ENCODE assay signal across 1 cellular context in genomic region chr1:234611799-234612351, GRCh38.
TF ChIP-seq lines count a peak whose summit lies in the region.

No MANE protein-coding gene starts in this region.

TF ChIP-seq in HepG2, 621 proteins besides CTCF, POLR2A, EP300 and RAD21 (continued from another document and continues in another):
- TF ChIP-seq, protein P1, sequence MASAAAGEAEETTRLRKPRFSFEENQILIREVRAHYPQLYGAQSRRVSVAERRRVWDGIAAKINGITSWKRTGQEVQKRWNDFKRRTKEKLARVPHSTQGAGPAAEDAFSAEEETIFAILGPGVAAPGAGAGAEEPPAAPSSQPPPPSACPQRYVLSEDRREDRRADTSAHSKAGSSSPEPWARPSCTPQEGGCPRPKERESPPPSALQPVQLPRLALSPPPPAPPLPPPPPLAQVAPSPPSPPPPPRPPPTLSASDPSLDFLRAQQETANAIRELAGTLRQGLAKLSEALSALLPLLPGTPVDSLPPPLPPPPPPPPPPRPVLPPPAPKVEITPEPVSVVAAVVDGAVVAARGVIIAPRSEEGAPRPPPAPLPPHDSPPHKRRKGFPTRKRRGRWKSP (CRISPR knock-in tag; IDR thresholded peaks at IDR 0.05), result no peak
- TF ChIP-seq, protein P2, sequence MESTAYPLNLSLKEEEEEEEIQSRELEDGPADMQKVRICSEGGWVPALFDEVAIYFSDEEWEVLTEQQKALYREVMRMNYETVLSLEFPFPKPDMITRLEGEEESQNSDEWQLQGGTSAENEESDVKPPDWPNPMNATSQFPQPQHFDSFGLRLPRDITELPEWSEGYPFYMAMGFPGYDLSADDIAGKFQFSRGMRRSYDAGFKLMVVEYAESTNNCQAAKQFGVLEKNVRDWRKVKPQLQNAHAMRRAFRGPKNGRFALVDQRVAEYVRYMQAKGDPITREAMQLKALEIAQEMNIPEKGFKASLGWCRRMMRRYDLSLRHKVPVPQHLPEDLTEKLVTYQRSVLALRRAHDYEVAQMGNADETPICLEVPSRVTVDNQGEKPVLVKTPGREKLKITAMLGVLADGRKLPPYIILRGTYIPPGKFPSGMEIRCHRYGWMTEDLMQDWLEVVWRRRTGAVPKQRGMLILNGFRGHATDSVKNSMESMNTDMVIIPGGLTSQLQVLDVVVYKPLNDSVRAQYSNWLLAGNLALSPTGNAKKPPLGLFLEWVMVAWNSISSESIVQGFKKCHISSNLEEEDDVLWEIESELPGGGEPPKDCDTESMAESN (CRISPR knock-in tag; conservative IDR thresholded peaks at IDR 0.05), result no peak
- no peak; the same call in 1 of the 2 replicates for TF ChIP-seq MTA1 (CRISPR knock-in tag; IDR thresholded peaks at IDR 0.05; ENCODE audit: borderline replicate concordance)
- peak; percentile 18; the same call in 1 of the 2 replicates for TF ChIP-seq ZNF75D (CRISPR knock-in tag; IDR thresholded peaks at IDR 0.05; ENCODE audit: borderline replicate concordance)
- no peak for TF ChIP-seq LBX2 (CRISPR knock-in tag; IDR thresholded peaks at IDR 0.05; ENCODE audit: borderline replicate concordance)
- no peak for TF ChIP-seq ZBTB39 (CRISPR knock-in tag; IDR thresholded peaks at IDR 0.05)
- TF ChIP-seq, protein P3, sequence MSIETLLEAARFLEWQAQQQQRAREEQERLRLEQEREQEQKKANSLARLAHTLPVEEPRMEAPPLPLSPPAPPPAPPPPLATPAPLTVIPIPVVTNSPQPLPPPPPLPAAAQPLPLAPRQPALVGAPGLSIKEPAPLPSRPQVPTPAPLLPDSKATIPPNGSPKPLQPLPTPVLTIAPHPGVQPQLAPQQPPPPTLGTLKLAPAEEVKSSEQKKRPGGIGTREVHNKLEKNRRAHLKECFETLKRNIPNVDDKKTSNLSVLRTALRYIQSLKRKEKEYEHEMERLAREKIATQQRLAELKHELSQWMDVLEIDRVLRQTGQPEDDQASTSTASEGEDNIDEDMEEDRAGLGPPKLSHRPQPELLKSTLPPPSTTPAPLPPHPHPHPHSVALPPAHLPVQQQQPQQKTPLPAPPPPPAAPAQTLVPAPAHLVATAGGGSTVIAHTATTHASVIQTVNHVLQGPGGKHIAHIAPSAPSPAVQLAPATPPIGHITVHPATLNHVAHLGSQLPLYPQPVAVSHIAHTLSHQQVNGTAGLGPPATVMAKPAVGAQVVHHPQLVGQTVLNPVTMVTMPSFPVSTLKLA (IDR thresholded peaks at IDR 0.05), result no peak
- no peak for TF ChIP-seq TBX2 (CRISPR knock-in tag; IDR thresholded peaks at IDR 0.05; ENCODE audit: borderline replicate concordance)
- no peak for TF ChIP-seq MTA3 (CRISPR knock-in tag; IDR thresholded peaks at IDR 0.05)
- TF ChIP-seq MLX (CRISPR knock-in tag; IDR thresholded peaks at IDR 0.05), result no peak
- TF ChIP-seq POLR2AphosphoS5 (IDR thresholded peaks at IDR 0.05; ENCODE audit: low read depth, low read length), result peak; percentile 29
- TF ChIP-seq JUND (CRISPR knock-in tag; IDR thresholded peaks at IDR 0.05), result 0 out of 2 replicates have a peak, but pooled peaks have one; percentile 24
- TF ChIP-seq ZNF446 (CRISPR knock-in tag; IDR thresholded peaks at IDR 0.05), result 0 out of 2 replicates have a peak, but pooled peaks have one; percentile 11
- 0 out of 2 replicates have a peak, but pooled peaks have one; percentile 14 for TF ChIP-seq BRF2 (CRISPR knock-in tag; IDR thresholded peaks at IDR 0.05)
- TF ChIP-seq ZNF547 (CRISPR knock-in tag; IDR thresholded peaks at IDR 0.05), result no peak
- TF ChIP-seq NR1H2 (CRISPR knock-in tag; IDR thresholded peaks at IDR 0.05; ENCODE audit: borderline replicate concordance, low read depth), result no peak
- 0 out of 2 replicates have a peak, but pooled peaks have one; percentile 74 for TF ChIP-seq HOXA9 (CRISPR knock-in tag; IDR thresholded peaks at IDR 0.05; ENCODE audit: borderline replicate concordance)
- no peak for TF ChIP-seq SATB2 (CRISPR knock-in tag; IDR thresholded peaks at IDR 0.05)
- TF ChIP-seq, protein P4, sequence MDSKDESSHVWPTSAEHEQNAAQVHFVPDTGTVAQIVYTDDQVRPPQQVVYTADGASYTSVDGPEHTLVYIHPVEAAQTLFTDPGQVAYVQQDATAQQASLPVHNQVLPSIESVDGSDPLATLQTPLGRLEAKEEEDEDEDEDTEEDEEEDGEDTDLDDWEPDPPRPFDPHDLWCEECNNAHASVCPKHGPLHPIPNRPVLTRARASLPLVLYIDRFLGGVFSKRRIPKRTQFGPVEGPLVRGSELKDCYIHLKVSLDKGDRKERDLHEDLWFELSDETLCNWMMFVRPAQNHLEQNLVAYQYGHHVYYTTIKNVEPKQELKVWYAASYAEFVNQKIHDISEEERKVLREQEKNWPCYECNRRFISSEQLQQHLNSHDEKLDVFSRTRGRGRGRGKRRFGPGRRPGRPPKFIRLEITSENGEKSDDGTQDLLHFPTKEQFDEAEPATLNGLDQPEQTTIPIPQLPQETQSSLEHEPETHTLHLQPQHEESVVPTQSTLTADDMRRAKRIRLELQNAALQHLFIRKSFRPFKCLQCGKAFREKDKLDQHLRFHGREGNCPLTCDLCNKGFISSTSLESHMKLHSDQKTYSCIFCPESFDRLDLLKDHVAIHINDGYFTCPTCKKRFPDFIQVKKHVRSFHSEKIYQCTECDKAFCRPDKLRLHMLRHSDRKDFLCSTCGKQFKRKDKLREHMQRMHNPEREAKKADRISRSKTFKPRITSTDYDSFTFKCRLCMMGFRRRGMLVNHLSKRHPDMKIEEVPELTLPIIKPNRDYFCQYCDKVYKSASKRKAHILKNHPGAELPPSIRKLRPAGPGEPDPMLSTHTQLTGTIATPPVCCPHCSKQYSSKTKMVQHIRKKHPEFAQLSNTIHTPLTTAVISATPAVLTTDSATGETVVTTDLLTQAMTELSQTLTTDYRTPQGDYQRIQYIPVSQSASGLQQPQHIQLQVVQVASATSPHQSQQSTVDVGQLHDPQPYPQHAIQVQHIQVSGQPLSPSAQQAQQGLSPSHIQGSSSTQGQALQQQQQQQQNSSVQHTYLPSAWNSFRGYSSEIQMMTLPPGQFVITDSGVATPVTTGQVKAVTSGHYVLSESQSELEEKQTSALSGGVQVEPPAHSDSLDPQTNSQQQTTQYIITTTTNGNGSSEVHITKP (CRISPR knock-in tag; IDR thresholded peaks at IDR 0.05; ENCODE audit: low read depth), result no peak
- no peak for TF ChIP-seq ZFP82 (CRISPR knock-in tag; IDR thresholded peaks at IDR 0.05; ENCODE audit: borderline replicate concordance)
- no peak for TF ChIP-seq ZNF326 (CRISPR knock-in tag; IDR thresholded peaks at IDR 0.05; ENCODE audit: borderline replicate concordance)
- TF ChIP-seq ZNF20 (CRISPR knock-in tag; IDR thresholded peaks at IDR 0.05), result 0 out of 2 replicates have a peak, but pooled peaks have one; percentile 61
- TF ChIP-seq MED13 (CRISPR knock-in tag; IDR thresholded peaks at IDR 0.05), result no peak
- TF ChIP-seq ZNF263 (CRISPR knock-in tag; IDR thresholded peaks at IDR 0.05), result peak; percentile 24; the same call in 1 of the 2 replicates
- peak; percentile 94 for TF ChIP-seq RBFOX2 (IDR thresholded peaks at IDR 0.05; ENCODE audit: low read depth, low read length)
- TF ChIP-seq RARG (CRISPR knock-in tag; IDR thresholded peaks at IDR 0.05; ENCODE audit: low read depth), result no peak
- TF ChIP-seq, protein P5, sequence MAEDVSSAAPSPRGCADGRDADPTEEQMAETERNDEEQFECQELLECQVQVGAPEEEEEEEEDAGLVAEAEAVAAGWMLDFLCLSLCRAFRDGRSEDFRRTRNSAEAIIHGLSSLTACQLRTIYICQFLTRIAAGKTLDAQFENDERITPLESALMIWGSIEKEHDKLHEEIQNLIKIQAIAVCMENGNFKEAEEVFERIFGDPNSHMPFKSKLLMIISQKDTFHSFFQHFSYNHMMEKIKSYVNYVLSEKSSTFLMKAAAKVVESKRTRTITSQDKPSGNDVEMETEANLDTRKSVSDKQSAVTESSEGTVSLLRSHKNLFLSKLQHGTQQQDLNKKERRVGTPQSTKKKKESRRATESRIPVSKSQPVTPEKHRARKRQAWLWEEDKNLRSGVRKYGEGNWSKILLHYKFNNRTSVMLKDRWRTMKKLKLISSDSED (CRISPR knock-in tag; IDR thresholded peaks at IDR 0.05), result no peak
- no peak for TF ChIP-seq ZNF160 (CRISPR knock-in tag; IDR thresholded peaks at IDR 0.05)
- TF ChIP-seq HDAC1 (CRISPR knock-in tag; IDR thresholded peaks at IDR 0.05), result no peak
- TF ChIP-seq CBFB (CRISPR knock-in tag; IDR thresholded peaks at IDR 0.05), result 0 out of 2 replicates have a peak, but pooled peaks have one; percentile 22
- no peak for TF ChIP-seq ZNF282 (IDR thresholded peaks at IDR 0.05; ENCODE audit: partially characterized antibody)
- no peak for TF ChIP-seq RELA (CRISPR knock-in tag; IDR thresholded peaks at IDR 0.05)
- peak; percentile 85 for TF ChIP-seq POLR2G (IDR thresholded peaks at IDR 0.05; ENCODE audit: low read depth, low read length)
- TF ChIP-seq ZNF234 (CRISPR knock-in tag; conservative IDR thresholded peaks at IDR 0.05), result no peak
- no peak for TF ChIP-seq CREB3 (CRISPR knock-in tag; IDR thresholded peaks at IDR 0.05)
- no peak for TF ChIP-seq TRAFD1 (CRISPR knock-in tag; IDR thresholded peaks at IDR 0.05; ENCODE audit: borderline replicate concordance)
- TF ChIP-seq CHD4 (IDR thresholded peaks at IDR 0.05; ENCODE audit: borderline replicate concordance, low read length), result 0 out of 2 replicates have a peak, but pooled peaks have one; percentile 56
- TF ChIP-seq, protein P6, sequence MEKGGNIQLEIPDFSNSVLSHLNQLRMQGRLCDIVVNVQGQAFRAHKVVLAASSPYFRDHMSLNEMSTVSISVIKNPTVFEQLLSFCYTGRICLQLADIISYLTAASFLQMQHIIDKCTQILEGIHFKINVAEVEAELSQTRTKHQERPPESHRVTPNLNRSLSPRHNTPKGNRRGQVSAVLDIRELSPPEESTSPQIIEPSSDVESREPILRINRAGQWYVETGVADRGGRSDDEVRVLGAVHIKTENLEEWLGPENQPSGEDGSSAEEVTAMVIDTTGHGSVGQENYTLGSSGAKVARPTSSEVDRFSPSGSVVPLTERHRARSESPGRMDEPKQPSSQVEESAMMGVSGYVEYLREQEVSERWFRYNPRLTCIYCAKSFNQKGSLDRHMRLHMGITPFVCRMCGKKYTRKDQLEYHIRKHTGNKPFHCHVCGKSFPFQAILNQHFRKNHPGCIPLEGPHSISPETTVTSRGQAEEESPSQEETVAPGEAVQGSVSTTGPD (CRISPR knock-in tag; IDR thresholded peaks at IDR 0.05), result no peak; the same call in 1 of the 2 replicates
- peak; percentile 29; the same call in 1 of the 2 replicates for TF ChIP-seq ATF3 (CRISPR knock-in tag; IDR thresholded peaks at IDR 0.05)
- peak; percentile 78 for TF ChIP-seq RARA (CRISPR knock-in tag; IDR thresholded peaks at IDR 0.05)
